2 cellular contexts compared by ENCODE assay signal in genomic region chr4:137387924-137388323, GRCh38.
TF ChIP-seq lines count a peak whose summit lies in the region.

No MANE protein-coding gene starts in this region.

TF ChIP-seq in IMR-90, 13 proteins besides CTCF, POLR2A, EP300 and RAD21:
- TF ChIP-seq FOS (IDR thresholded peaks at IDR 0.05; ENCODE audit: low read depth, low read length), result 0 out of 2 replicates have a peak, but pooled peaks have one; percentile 21
- no peak for TF ChIP-seq SMC3 (IDR thresholded peaks at IDR 0.05; ENCODE audit: low read depth, low read length)

TF ChIP-seq in endothelial cell of umbilical vein, 7 proteins besides CTCF, POLR2A, EP300 and RAD21:
- TF ChIP-seq JUN (IDR thresholded peaks at IDR 0.05; ENCODE audit: borderline replicate concordance, insufficient read depth, insufficient read length, low read depth) (peak; percentile 20), EZH2 (IDR thresholded peaks at IDR 0.05; ENCODE audit: borderline replicate concordance, low read depth, low read length, severe bottlenecking) (no peak)
